ENCODE assay signal across 1 cellular context in genomic region chr12:53726342-53726741, GRCh38.
TF ChIP-seq lines count a peak whose summit lies in the region.

No MANE protein-coding gene starts in this region.

TF ChIP-seq in H1, 55 proteins besides CTCF, POLR2A, EP300 and RAD21 (continued from another document):
- no peak for TF ChIP-seq KDM4A (IDR thresholded peaks at IDR 0.05; ENCODE audit: low read depth, low read length, severe bottlenecking)
